ENCODE assay signal across 16 cellular contexts in the genomic region with DNA sequence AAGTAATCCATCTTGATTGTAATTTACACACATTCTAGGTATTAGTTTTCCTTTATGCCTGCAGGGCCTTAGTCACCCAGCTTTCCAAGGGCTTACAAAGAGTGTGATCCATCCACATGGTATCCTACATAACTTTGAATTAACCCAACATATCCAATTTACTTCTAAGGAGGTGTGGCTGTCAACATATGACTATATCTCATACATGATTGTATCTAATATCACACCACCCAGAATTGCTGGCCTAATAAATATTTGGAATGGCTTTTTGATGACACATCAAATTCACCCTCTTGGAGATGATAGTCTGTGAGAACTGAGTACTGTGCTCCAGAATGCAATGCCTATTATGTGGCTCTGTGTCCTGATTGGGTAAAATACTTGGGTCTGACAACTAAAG.
"Had no signal": no experiment of that assay in that cellular context is flagged by ENCODE, and none has a peak within 500 bp of the region (broad histone marks: within the 10 kb centered on the region; RNA-seq: fewer than 3 reads in every experiment).

No MANE protein-coding gene starts in this region.

- H3K4me3 ChIP-seq: esophagus squamous epithelium, left lung, tibial nerve, uterus had no signal

- FAIRE-seq: kidney had no signal

- H3K4me1 ChIP-seq: esophagus squamous epithelium, left lung, tibial nerve, uterus had no signal

- ATAC-seq: activated CD8-positive, alpha-beta T cell treated with anti-CD3 and anti-CD28 coated beads, Interleukin-2, amount 10 ng/mL, durations not matched to agents 7 days and 5 days; left lung had no signal

- H3K36me3 ChIP-seq: esophagus squamous epithelium, left lung, tibial nerve, uterus had no signal

- H3K27me3 ChIP-seq: esophagus squamous epithelium, left lung, tibial nerve, uterus had no signal

- DNase-seq: activated CD4-positive, alpha-beta T cell treated with anti-CD3 and anti-CD28 coated beads, Interleukin-2, amount 10 ng/mL, durations not matched to agents 7 days and 5 days; activated CD8-positive, alpha-beta T cell treated with anti-CD3 and anti-CD28 coated beads, Interleukin-2, amount 10 ng/mL, durations not matched to agents 7 days and 5 days; activated naive CD4-positive, alpha-beta T cell treated with Interleukin-2 at 50 U/mL for 16 hours; activated T-cell treated with anti-CD3 and anti-CD28 coated beads, Interleukin-2, amount 50 U/mL, for 24 hours; cerebellar nuclear complex; effector CD4-positive, alpha-beta T cell; esophagus squamous epithelium; hippocampal formation; kidney; left lung; midbrain; stimulated activated CD4-positive, alpha-beta T cell treated with anti-CD3 and anti-CD28 coated beads, Interleukin-2, amount 100 ng/mL, for 24 hours; stimulated activated naive CD4-positive, alpha-beta T cell treated with Interleukin-2 at 50 U/mL for 16 hours; T-helper 9 cell; uterus had no signal

- H3K27ac ChIP-seq: esophagus squamous epithelium, left lung, tibial nerve, uterus had no signal

- H3K9me3 ChIP-seq: esophagus squamous epithelium, tibial nerve, uterus had no signal
